6 cellular contexts compared by ENCODE assay signal in genomic region chr2:66920415-66920814, GRCh38.
"Had no signal": no experiment of that assay in that cellular context is flagged by ENCODE, and none has a peak within 500 bp of the region (broad histone marks: within the 10 kb centered on the region; RNA-seq: fewer than 3 reads in every experiment).

No MANE protein-coding gene starts in this region.

- DNase-seq: H9, HCEC 1CT, Karpas-422, KBM-7 had no signal

- H3K4me3 ChIP-seq: GM23338 had no signal

- H3K9ac ChIP-seq: KMS-11 had no signal

- H3K27ac ChIP-seq: KMS-11 had no signal

- ATAC-seq: GM23338 had no signal

- H3K4me2 ChIP-seq: GM23338, KMS-11 had no signal

- H2AFZ ChIP-seq: GM23338 had no signal
